In genomic region chr1:156704930-156705320, GRCh38 we compare ENCODE assay signal across 8 cellular contexts. TPM values are rescaled to one million over a fixed set of nuclear protein-coding genes. Genes with fewer than 3 reads are reported as not detected.
DNase-seq lines count a peak whose midpoint lies in the region; ATAC-seq lines count a peak whose summit lies in the region.

No MANE protein-coding gene starts in this region.

- CTCF ChIA-PET in activated naive CD4-positive, alpha-beta T cell treated with anti-CD3 and anti-CD28 coated beads for 36 hours (lab: Charles Lee): interaction anchor here (1.2 to 11.8 kb wide), 9 partner anchors 14 to 91 kb away, joined by 3 to 183 read pairs (median 17); partner anchors contain the start of gene NES

- H3K27ac Mint-ChIP-seq in activated naive CD4-positive, alpha-beta T cell treated with anti-CD3 and anti-CD28 coated beads for 36 hours: no peak overlapping the region

- H3K27me3 ChIP-seq in HUES48 (ENCODE audit: control insufficient read depth, insufficient read depth, low read length): peaks cover 16% of the 10 kb centered on the region
- no peaks in the 10 kb centered on the region for H3K27me3 ChIP-seq in right cardiac atrium (ENCODE audit: control insufficient read depth, insufficient read depth)

- peaks cover 25% of the 10 kb centered on the region for H3K27me3 Mint-ChIP-seq in activated naive CD4-positive, alpha-beta T cell treated with anti-CD3 and anti-CD28 coated beads for 36 hours (ENCODE audit: low read depth)

- H3K4me3 ChIP-seq in HUES48 (ENCODE audit: low read depth, low read length): peak overlapping the region; percentile 73
- peak overlapping the region; percentile 5 for H3K4me3 ChIP-seq in right cardiac atrium (ENCODE audit: low read length)

- peak overlapping the region; percentile 97 for H3K27ac ChIP-seq in HUES48 (ENCODE audit: low read depth, low read length)
- H3K27ac ChIP-seq in right cardiac atrium (ENCODE audit: low read length): no peak overlapping the region

- H3K4me3 Mint-ChIP-seq in activated naive CD4-positive, alpha-beta T cell treated with anti-CD3 and anti-CD28 coated beads for 36 hours: peak overlapping the region; percentile 39

- intact Hi-C loops in activated naive CD4-positive, alpha-beta T cell treated with anti-CD3 and anti-CD28 coated beads for 36 hours (cut with micrococcal nuclease): loop anchor here (1.0 to 5.0 kb wide), 2 partner anchors 16 to 157 kb away; partner anchors contain the start of gene NTRK1
- intact Hi-C loops in right cardiac atrium (cut with DNase I): no loop called here
- intact Hi-C loops in sciatic nerve (cut with DNase I): no loop called here

- ATAC-seq in right cardiac atrium: peak in 1 of 2 donors; percentile 12
- ATAC-seq in sciatic nerve: peak; percentile 13
- no peak for ATAC-seq in HG03095 (IDR thresholded peaks at IDR 0.05; ENCODE audit: unreplicated experiment)
- no peak for ATAC-seq in HG02571 (IDR thresholded peaks at IDR 0.05; ENCODE audit: unreplicated experiment)

- WGBS in right cardiac atrium: 3% methylated on average over 29 of the region's 29 CpGs

- peaks cover 27% of the 10 kb centered on the region for H3K4me1 Mint-ChIP-seq in activated naive CD4-positive, alpha-beta T cell treated with anti-CD3 and anti-CD28 coated beads for 36 hours (ENCODE audit: low read depth)

- no peaks in the 10 kb centered on the region for H3K36me3 Mint-ChIP-seq in activated naive CD4-positive, alpha-beta T cell treated with anti-CD3 and anti-CD28 coated beads for 36 hours (ENCODE audit: low read depth)

- DNase-seq in AG08396 (ENCODE audit: low spot score): peak; percentile 70
- DNase-seq in activated naive CD4-positive, alpha-beta T cell treated with anti-CD3 and anti-CD28 coated beads for 36 hours: peak; percentile 73
- DNase-seq in right cardiac atrium: peak; percentile 64 to 75 (median 69)
- DNase-seq in sciatic nerve (ENCODE audit: low spot score): peak; percentile 80
- no peak for DNase-seq in SKM-1 treated with dmso at 0.1 percent for 144 hours (lab: John Stamatoyannopoulos, UW; ENCODE audit: unreplicated experiment)

- H3K4me1 ChIP-seq in HUES48 (ENCODE audit: control insufficient read depth, insufficient read depth, low read length) (peaks cover 45% of the 10 kb centered on the region), right cardiac atrium (ENCODE audit: control insufficient read depth, insufficient read depth, low read length) (peaks cover 4% of the 10 kb centered on the region)

- peaks cover 16% of the 10 kb centered on the region for H3K36me3 ChIP-seq in HUES48 (ENCODE audit: control insufficient read depth, insufficient read depth, low read length)

- H3K9me3 ChIP-seq in HUES48 (ENCODE audit: control insufficient read depth, insufficient read depth, low read length) (no peaks in the 10 kb centered on the region), right cardiac atrium (ENCODE audit: control insufficient read depth, low read length) (no peaks in the 10 kb centered on the region)

- peak overlapping the region; percentile 8; the same call in 1 of the 2 replicates for H3K9ac ChIP-seq in HUES48 (ENCODE audit: low read depth, low read length)

- no peaks in the 10 kb centered on the region for H3K9me3 Mint-ChIP-seq in activated naive CD4-positive, alpha-beta T cell treated with anti-CD3 and anti-CD28 coated beads for 36 hours

RNA-seq across cellular contexts. Expression of gene CRABP2, which starts 0.5 kb away (rescaled TPM):
- total RNA-seq in activated naive CD4-positive, alpha-beta T cell treated with anti-CD3 and anti-CD28 coated beads for 36 hours: under 1 TPM; 0.45 to 0.72 TPM
- total RNA-seq in right cardiac atrium (1 to 10 TPM in 1 of 4 donors, under 1 TPM in 3; 0.71 to 1.6 (median 0.75) TPM), sciatic nerve (40.0 TPM)
- 1.3 TPM for polyA plus RNA-seq in right cardiac atrium

RNA-seq across cellular contexts. Expression of gene METTL25B, which starts 23.3 kb away (rescaled TPM):
- total RNA-seq in activated naive CD4-positive, alpha-beta T cell treated with anti-CD3 and anti-CD28 coated beads for 36 hours: 10 to 100 TPM; 35.3 to 35.5 TPM
- 10 to 100 TPM; 14.4 to 19.7 (median 17.3) TPM for total RNA-seq in right cardiac atrium
- polyA plus RNA-seq in right cardiac atrium: 18.8 TPM
- 35.9 TPM for total RNA-seq in sciatic nerve

RNA-seq across cellular contexts. Expression of gene ISG20L2, which starts 23.6 kb away (rescaled TPM):
- 10 to 100 TPM; 24.8 to 28.7 TPM for total RNA-seq in activated naive CD4-positive, alpha-beta T cell treated with anti-CD3 and anti-CD28 coated beads for 36 hours
- 10 to 100 TPM; 13.0 to 23.0 (median 13.9) TPM for total RNA-seq in right cardiac atrium
- 9.2 TPM for polyA plus RNA-seq in right cardiac atrium
- 19.4 TPM for total RNA-seq in sciatic nerve

RNA-seq across cellular contexts. Expression of gene NES, which starts 27.7 kb away (rescaled TPM):
- total RNA-seq in activated naive CD4-positive, alpha-beta T cell treated with anti-CD3 and anti-CD28 coated beads for 36 hours: not detected
- total RNA-seq in right cardiac atrium: 100 to 1,000 TPM; 146 to 282 (median 170) TPM
- polyA plus RNA-seq in right cardiac atrium: 257 TPM
- 126 TPM for total RNA-seq in sciatic nerve

RNA-seq across cellular contexts. Expression of gene MRPL24, which starts 36.0 kb away (rescaled TPM):
- total RNA-seq in activated naive CD4-positive, alpha-beta T cell treated with anti-CD3 and anti-CD28 coated beads for 36 hours: 100 to 1,000 TPM in 1 of 2 experiments, 10 to 100 TPM in 1; 91.1 to 114 TPM
- total RNA-seq in right cardiac atrium: 10 to 100 TPM; 63.4 to 88.5 (median 74.9) TPM
- polyA plus RNA-seq in right cardiac atrium: 145 TPM
- total RNA-seq in sciatic nerve: 59.5 TPM

Comparison
In these comparisons a context has a peak if more than half of its experiments do, and no peak if none do; other contexts are left out.
1. RNA of gene CRABP2, which starts 0.5 kb away (total RNA-seq): 40.0 TPM in sciatic nerve (single experiment); 0.71 to 1.6 TPM in right cardiac atrium and 0.45 to 0.72 TPM in activated naive CD4-positive, alpha-beta T cell treated with anti-CD3 and anti-CD28 coated beads for 36 hours; every median in the first group is over 10 times any median in the second.